23 cellular contexts compared by ENCODE assay signal in the genomic region with DNA sequence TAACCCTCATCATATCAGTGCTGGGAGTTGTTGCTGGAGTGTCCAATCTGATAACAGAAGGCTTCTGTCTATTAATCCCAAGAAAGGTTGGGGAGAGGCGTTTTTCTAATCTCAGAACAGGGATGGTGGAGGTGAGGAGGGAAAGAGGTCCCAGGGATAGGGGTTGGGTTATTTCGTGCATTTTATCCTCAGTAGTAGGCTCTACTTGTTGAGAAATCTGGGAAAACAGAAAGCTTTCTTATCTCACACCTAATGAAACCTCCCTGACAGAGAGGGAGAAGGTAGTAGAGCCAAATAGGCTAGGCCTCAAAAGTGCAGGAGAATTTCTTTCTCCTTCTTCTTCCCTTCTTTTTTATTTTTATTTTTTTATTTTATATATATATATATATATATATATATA.
"Had no signal": no experiment of that assay in that cellular context is flagged by ENCODE, and none has a peak within 500 bp of the region (broad histone marks: within the 10 kb centered on the region; RNA-seq: fewer than 3 reads in every experiment).

No MANE protein-coding gene starts in this region.

- H3K36me3 ChIP-seq: stomach, suprapubic skin, thoracic aorta, thyroid gland, tibial artery, tibial nerve, transverse colon, upper lobe of left lung, upper lobe of right lung, uterus, vagina had no signal

- H3K9me3 ChIP-seq: stomach, suprapubic skin, testis, thoracic aorta, thyroid gland, tibial artery, tibial nerve, transverse colon, upper lobe of left lung, upper lobe of right lung, uterus, vagina had no signal

- H3K4me3 ChIP-seq: stomach, suprapubic skin, testis, thoracic aorta, thyroid gland, tibial artery, tibial nerve, transverse colon, upper lobe of left lung, upper lobe of right lung, uterus, vagina had no signal

- H3K27ac ChIP-seq: stomach, suprapubic skin, testis, thoracic aorta, thyroid gland, tibial artery, tibial nerve, transverse colon, upper lobe of left lung, upper lobe of right lung, uterus, vagina had no signal

- H3K4me1 ChIP-seq: stomach, suprapubic skin, testis, thyroid gland, tibial artery, tibial nerve, transverse colon, upper lobe of left lung, upper lobe of right lung, uterus, vagina had no signal

- DNase-seq: stimulated activated CD4-positive, alpha-beta T cell treated with anti-CD3 and anti-CD28 coated beads, Interleukin-2, amount 100 ng/mL, for 48 hours; stimulated activated CD4-positive, alpha-beta T cell treated with anti-CD3 and anti-CD28 coated beads, Interleukin-4, amount 100 ng/mL, for 1 hour; stimulated activated CD4-positive, alpha-beta T cell treated with anti-CD3 and anti-CD28 coated beads, Interleukin-4, amount 100 ng/mL, for 24 hours; stimulated activated CD4-positive, alpha-beta T cell treated with anti-CD3 and anti-CD28 coated beads, Interleukin-4, amount 100 ng/mL, for 4 hours; stimulated activated CD8-positive, alpha-beta memory T cell treated with anti-CD3 and anti-CD28 coated beads, Interleukin-4, amount 100 ng/mL, for 48 hours; stimulated activated naive B cell treated with anti-CD40 and anti-IgM and Interleukin-4, amounts not matched to agents 10 μg/mL and 1 μg/mL and 100 μg/mL, for 72 hours; stimulated activated naive CD4-positive, alpha-beta T cell; stimulated activated naive CD4-positive, alpha-beta T cell treated with Interleukin-2 at 50 U/mL for 16 hours; stimulated activated naive CD8-positive, alpha-beta T cell treated with anti-CD3 and anti-CD28 coated beads, Interleukin-15, amount 100 ng/mL, for 72 hours; stimulated activated naive CD8-positive, alpha-beta T cell treated with anti-CD3 and anti-CD28 coated beads, Interleukin-15, Interleukin-2, amounts not matched to agents 100 U/mL and 50 U/mL, for 24 hours; stomach; substantia nigra; testis; thyroid gland; tibial artery; transverse colon; upper lobe of left lung; upper lobe of right lung; uterus had no signal
